19 cellular contexts compared by ENCODE assay signal in the genomic region with DNA sequence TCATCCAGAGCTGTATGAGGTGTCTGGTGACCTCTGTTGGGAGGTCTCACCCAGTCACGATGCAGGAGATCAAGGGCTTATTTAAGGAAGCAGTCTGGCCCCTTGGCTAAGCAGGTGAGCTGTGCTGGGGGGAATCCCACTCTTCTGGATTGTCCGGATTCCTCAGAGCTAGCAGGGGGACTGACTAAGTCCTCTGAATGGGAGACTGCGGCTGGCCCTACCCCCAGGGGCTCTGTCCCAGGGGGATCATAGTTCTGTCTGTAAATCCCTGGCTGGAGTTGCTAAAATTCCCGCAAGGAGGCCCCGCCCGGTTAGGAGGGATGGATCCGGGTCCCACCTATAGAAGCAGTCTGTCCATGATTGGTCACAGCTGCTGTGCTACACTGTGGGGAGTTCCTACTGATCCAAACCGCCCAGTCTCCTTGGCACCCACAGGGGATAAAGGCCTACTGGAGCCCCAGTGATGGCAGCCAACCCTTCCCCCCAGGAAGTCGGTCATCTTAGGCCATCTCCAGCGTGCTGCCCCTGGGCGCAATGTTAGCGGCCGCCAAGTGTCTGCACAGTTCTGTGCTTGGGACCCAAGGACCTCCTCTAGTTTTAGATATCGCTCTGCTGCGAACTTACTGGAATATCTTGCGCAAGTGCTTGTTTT.
DNase-seq lines count a peak whose midpoint lies in the region; ATAC-seq, FAIRE-seq and TF ChIP-seq lines count a peak whose summit lies in the region.
"Had no signal": no experiment of that assay in that cellular context is flagged by ENCODE, and none has a peak within 500 bp of the region (broad histone marks: within the 10 kb centered on the region; RNA-seq: fewer than 3 reads in every experiment).

No MANE protein-coding gene starts in this region.

- no peak overlapping the region for H3K4me3 Mint-ChIP-seq in neural progenitor cell
- H3K4me3 Mint-ChIP-seq in effector memory CD8-positive, alpha-beta T cell = no peak overlapping the region
- H3K4me3 Mint-ChIP-seq: CD14-positive monocyte had no signal

- TF ChIP-seq EP300 in HepG2 (IDR thresholded peaks at IDR 0.05; ENCODE audit: low read depth in 2 of 2, low read length in 2 of 2) (no peak), HepG2 (CRISPR knock-in tag; IDR thresholded peaks at IDR 0.05; ENCODE audit: borderline replicate concordance) (no peak)

- H3K9ac ChIP-seq in neural progenitor cell (no peak overlapping the region), HepG2 (ENCODE audit: insufficient read depth, low read depth, low read length) (no peak overlapping the region)

- CTCF ChIA-PET in HepG2 (lab: Yijun Ruan, JAX; ENCODE audit: low intra/inter-chr PET ratio, low total read pairs) = no interaction called here

- H3F3A ChIP-seq in neural progenitor cell (ENCODE audit: low read depth) = no peaks in the 10 kb centered on the region

- no peak for ATAC-seq in HepG2
- no peak for ATAC-seq in effector memory CD8-positive, alpha-beta T cell (replicated peaks)
- ATAC-seq: A549 had no signal

- no peak for TF ChIP-seq RAD21 in HepG2 (CRISPR knock-in tag; IDR thresholded peaks at IDR 0.05)

- H3K79me2 ChIP-seq in neural progenitor cell (ENCODE audit: low read depth) (no peaks in the 10 kb centered on the region), HepG2 (ENCODE audit: insufficient read depth, low read length) (no peaks in the 10 kb centered on the region)

- no peak overlapping the region for H3K27ac Mint-ChIP-seq in neural progenitor cell
- H3K27ac Mint-ChIP-seq in effector memory CD8-positive, alpha-beta T cell = no peak overlapping the region
- H3K27ac Mint-ChIP-seq: CD14-positive monocyte had no signal

- FAIRE-seq in bronchial epithelial cell (lab: Jason Lieb, UNC) (no peak), HepG2 (lab: Jason Lieb, UNC) (no peak)
- FAIRE-seq: A549 had no signal

- no peaks in the 10 kb centered on the region for H3K36me3 ChIP-seq in bronchial epithelial cell (ENCODE audit: control insufficient read depth, insufficient read depth, low read length)
- no peaks in the 10 kb centered on the region for H3K36me3 ChIP-seq in iPS DF 6.9 (ENCODE audit: control insufficient read depth, insufficient read depth, low read length)
- H3K36me3 ChIP-seq in neural progenitor cell = no peaks in the 10 kb centered on the region
- H3K36me3 ChIP-seq in HepG2 (replicated peaks in 1 of 2; ENCODE audit: control insufficient read depth in 1 of 2, insufficient read depth in 2 of 2, low read length in 2 of 2) = no peaks in the 10 kb centered on the region

- peaks cover 1% of the 10 kb centered on the region for H3K9me3 Mint-ChIP-seq in neural progenitor cell
- no peaks in the 10 kb centered on the region for H3K9me3 Mint-ChIP-seq in effector memory CD8-positive, alpha-beta T cell

- no peaks in the 10 kb centered on the region for H3K4me1 Mint-ChIP-seq in neural progenitor cell
- no peaks in the 10 kb centered on the region for H3K4me1 Mint-ChIP-seq in effector memory CD8-positive, alpha-beta T cell (ENCODE audit: low read depth in 2 of 2)
- H3K4me1 Mint-ChIP-seq: CD14-positive monocyte had no signal

- H3K36me3 Mint-ChIP-seq in neural progenitor cell = no peaks in the 10 kb centered on the region
- no peaks in the 10 kb centered on the region for H3K36me3 Mint-ChIP-seq in effector memory CD8-positive, alpha-beta T cell (ENCODE audit: insufficient read depth)
- H3K36me3 Mint-ChIP-seq: CD14-positive monocyte had no signal

- H2AFZ ChIP-seq in neural progenitor cell (replicated peaks) (no peak overlapping the region), HepG2 (ENCODE audit: low read length) (no peak overlapping the region)

- intact Hi-C loops in HepG2 (cut with micrococcal nuclease; ENCODE audit: unreplicated experiment) = no loop called here

- H4K20me1 ChIP-seq in neural progenitor cell (ENCODE audit: low read depth) (no peaks in the 10 kb centered on the region), HepG2 (ENCODE audit: insufficient read depth, low read length) (no peaks in the 10 kb centered on the region)

- WGBS in iPS DF 6.9 (ENCODE audit: insufficient coverage, insufficient read length) = no CpG with 5 or more reads among the region's 16 CpGs
- 55% methylated on average over 3 of the region's 16 CpGs for WGBS in HepG2 (ENCODE audit: low lambda C conversion rate)

- POLR2A ChIA-PET in HepG2 (lab: Yijun Ruan, JAX) = no interaction called here

- TF ChIP-seq POLR2A in HepG2 (IDR thresholded peaks at IDR 0.05; ENCODE audit: insufficient read depth in 1 of 2, low read depth in 2 of 2, low read length in 2 of 2) = no peak

- H3K4me3 ChIP-seq in bronchial epithelial cell (ENCODE audit: low read depth, low read length) (no peak overlapping the region), iPS DF 6.9 (ENCODE audit: low read length) (no peak overlapping the region), neural progenitor cell (no peak overlapping the region), HepG2 (replicated peaks in 1 of 3; ENCODE audit: insufficient read depth in 1 of 3, low read depth in 2 of 3, low read length in 3 of 3) (no peak overlapping the region)
- H3K4me3 ChIP-seq: A549 had no signal

- no peak overlapping the region for H3K4me2 ChIP-seq in neural progenitor cell
- H3K4me2 ChIP-seq in HepG2 (ENCODE audit: low read depth, low read length) = no peak overlapping the region
- H3K4me2 ChIP-seq: A549 had no signal

- no peak for TF ChIP-seq CTCF in bronchial epithelial cell (IDR thresholded peaks at IDR 0.05; ENCODE audit: insufficient read depth, low read length, severe bottlenecking)
- TF ChIP-seq CTCF in neural progenitor cell (IDR thresholded peaks at IDR 0.05) = no peak
- no peak for TF ChIP-seq CTCF in HepG2 (CRISPR knock-in tag; IDR thresholded peaks at IDR 0.05)

- H3K27ac ChIP-seq in iPS DF 6.9 (ENCODE audit: low read length) (no peak overlapping the region), neural progenitor cell (no peak overlapping the region), HepG2 (ENCODE audit: extremely low read length, insufficient read depth, low read length) (no peak overlapping the region)
- H3K27ac ChIP-seq: A549 had no signal

- no peaks in the 10 kb centered on the region for H3K4me1 ChIP-seq in iPS DF 6.9 (ENCODE audit: control insufficient read depth, insufficient read depth, low read length)
- H3K4me1 ChIP-seq in neural progenitor cell = no peaks in the 10 kb centered on the region
- no peaks in the 10 kb centered on the region for H3K4me1 ChIP-seq in HepG2 (ENCODE audit: insufficient read depth, low read length)
- H3K4me1 ChIP-seq: A549 had no signal

- DNase-seq in ELF-1 (ENCODE audit: low read depth, low spot score) (peak; percentile 97), bronchial epithelial cell (ENCODE audit: low read depth) (peak; percentile 19), iPS DF 6.9 (ENCODE audit: low read depth, low spot score) (peak; percentile 7), neural progenitor cell (ENCODE audit: low spot score) (peak; percentile 3), DMS79 treated with DMSO at 0.1 percent for 48 hours (lab: John Stamatoyannopoulos, UW) (no peak), HepG2 (ENCODE audit: low spot score) (no peak), NAMALWA (ENCODE audit: low spot score) (no peak)
- no peak for DNase-seq in effector memory CD8-positive, alpha-beta T cell
- DNase-seq: DND-41, GOT3, Karpas-422, MM.1S, NCI-H1105 treated with DMSO at 0.1 percent for 48 hours, NCI-H187 treated with DMSO at 0.1 percent for 48 hours, NCI-H446, NCI-H748 treated with DMSO at 0.1 percent for 48 hours, SIG-M5 had no signal

- BruUV-seq in HepG2 (replicated peaks; lab: Mats Ljungman, UMichigan) = no TSS peak

- in situ Hi-C loops in HepG2 (cut with HindIII; ENCODE audit: extremely low pct_ligation_motif_present, low pct_unique_long_range_greater_than_20kb) = no loop called here

- H3K9me3 ChIP-seq in iPS DF 6.9 (ENCODE audit: control insufficient read depth, insufficient read depth, low read length) = no peaks in the 10 kb centered on the region
- peaks cover 4% of the 10 kb centered on the region for H3K9me3 ChIP-seq in neural progenitor cell (ENCODE audit: low read depth)
- no peaks in the 10 kb centered on the region for H3K9me3 ChIP-seq in HepG2 (ENCODE audit: low read length)
- H3K9me3 ChIP-seq: A549 had no signal

- H3K27me3 ChIP-seq in bronchial epithelial cell (ENCODE audit: control insufficient read depth, insufficient read depth, low read length) (no peaks in the 10 kb centered on the region), iPS DF 6.9 (ENCODE audit: control insufficient read depth, insufficient read depth, low read length) (no peaks in the 10 kb centered on the region), neural progenitor cell (no peaks in the 10 kb centered on the region), HepG2 (ENCODE audit: control insufficient read depth in 1 of 2, insufficient read depth in 2 of 2, low read length in 2 of 2) (no peaks in the 10 kb centered on the region)

- no peaks in the 10 kb centered on the region for H3K27me3 Mint-ChIP-seq in neural progenitor cell (ENCODE audit: insufficient read depth, low read depth)
- no peaks in the 10 kb centered on the region for H3K27me3 Mint-ChIP-seq in effector memory CD8-positive, alpha-beta T cell

TF ChIP-seq in HepG2, 621 proteins besides CTCF, POLR2A, EP300 and RAD21:
- TF ChIP-seq ZNF230 (CRISPR knock-in tag; IDR thresholded peaks at IDR 0.05) (no peak), CC2D1A (CRISPR knock-in tag; IDR thresholded peaks at IDR 0.05) (no peak), CHCHD3 (CRISPR knock-in tag; IDR thresholded peaks at IDR 0.05) (no peak), ZSCAN20 (CRISPR knock-in tag; IDR thresholded peaks at IDR 0.05; ENCODE audit: borderline replicate concordance) (no peak), SOX5 (CRISPR knock-in tag; IDR thresholded peaks at IDR 0.05; ENCODE audit: borderline replicate concordance) (no peak)

Comparison
In these comparisons a context has a peak if more than half of its experiments do, and no peak if none do; other contexts are left out.
1. DNase-seq: peak in ELF-1 (single experiment), bronchial epithelial cell (single experiment), iPS DF 6.9 (single experiment) and neural progenitor cell (single experiment); none in DMS79 treated with DMSO at 0.1 percent for 48 hours (single experiment), HepG2 (single experiment), effector memory CD8-positive, alpha-beta T cell (0 of 3) and NAMALWA (single experiment).